6 cellular contexts compared by ENCODE assay signal in genomic region chr10:105409370-105409769, GRCh38.
"Had no signal": no experiment of that assay in that cellular context is flagged by ENCODE, and none has a peak within 500 bp of the region (broad histone marks: within the 10 kb centered on the region; RNA-seq: fewer than 3 reads in every experiment).

No MANE protein-coding gene starts in this region.

- H3K4me3 ChIP-seq: K562 had no signal

- ATAC-seq: HepG2, K562 had no signal

- H3K27ac ChIP-seq: HL-60 had no signal

- DNase-seq: IMR-90, KBM-7, KG1 had no signal
